Comparison of ENCODE assay signal across 8 cellular contexts in genomic region chr20:52972190-52972937, GRCh38. TPM values are rescaled to one million over a fixed set of nuclear protein-coding genes. Genes with fewer than 3 reads are reported as not detected.
A peak's percentile ranks its signal among the peaks of the same experiment; 100 is the strongest.
DNase-seq lines count a peak whose midpoint lies in the region; ATAC-seq, FAIRE-seq and TF ChIP-seq lines count a peak whose summit lies in the region.

TSS of gene TSHZ2 (plus strand) at chr20:52972358. CDS start at chr20:52973294, 936 bp downstream.

- H3K4me1 Mint-ChIP-seq in H9, result peaks cover 6 to 10% of the 10 kb centered on the region in 2 experiments

- no peak within 1 kb of the TSS for H2BK20ac ChIP-seq in H9 (ENCODE audit: low read depth, low read length, poor library complexity, severe bottlenecking)

- no peak within 1 kb of the TSS for H2BK15ac ChIP-seq in H9 (ENCODE audit: low read depth, low read length)

- H4K20me1 ChIP-seq in H9 (ENCODE audit: control insufficient read depth, insufficient read depth, insufficient read length) (no peaks in the 10 kb centered on the region), Karpas-422 (ENCODE audit: insufficient read depth, low read depth, low read length) (no peaks in the 10 kb centered on the region)

- peak; percentile 55 for ATAC-seq in RWPE2 (ENCODE audit: low read depth)
- peak; percentile 64 to 77 for ATAC-seq in left cardiac atrium

- no peak within 1 kb of the TSS for H4K5ac ChIP-seq in H9 (ENCODE audit: insufficient read length, low read depth, low read length)

- H3K4ac ChIP-seq in H9 (ENCODE audit: low read depth, low read length), result no peak within 1 kb of the TSS

- H3K36me3 ChIP-seq in RWPE2 (ENCODE audit: low read depth) (no peaks in the 10 kb centered on the region), rectal smooth muscle tissue (ENCODE audit: control insufficient read depth, insufficient read depth, low read length) (no peaks in the 10 kb centered on the region), Karpas-422 (ENCODE audit: insufficient read depth, low read length) (no peaks in the 10 kb centered on the region; the same call in 1 of the 2 replicates)

- H2AFZ ChIP-seq in H9 (ENCODE audit: low read length) (no peak within 1 kb of the TSS), Karpas-422 (ENCODE audit: low read length) (no peak within 1 kb of the TSS)

- H3K36me3 Mint-ChIP-seq in H9 (ENCODE audit: insufficient read depth in 1 of 3, low read depth in 3 of 3), result no peaks in the 10 kb centered on the region; a peak in 1 of 7 replicates

- H3K9me3 Mint-ChIP-seq in H9, result no peaks in the 10 kb centered on the region

- intact Hi-C loops in left cardiac atrium (cut with DNase I), result no loop called here

- no peak within 1 kb of the TSS for H3K18ac ChIP-seq in H9 (ENCODE audit: insufficient read length, low read depth, low read length)

- no peak within 1 kb of the TSS for H2BK12ac ChIP-seq in H9 (ENCODE audit: insufficient read length, low read depth, low read length)

- no peak within 1 kb of the TSS for H4K91ac ChIP-seq in H9 (ENCODE audit: insufficient read length, low read depth, low read length)

- H3K4me1 ChIP-seq in H9 (ENCODE audit: insufficient read depth, low read length) (no peaks in the 10 kb centered on the region), RWPE2 (ENCODE audit: insufficient read depth, poor library complexity, severe bottlenecking) (peaks cover 25% of the 10 kb centered on the region), rectal smooth muscle tissue (ENCODE audit: control insufficient read depth, insufficient read depth, low read length) (no peaks in the 10 kb centered on the region), Karpas-422 (ENCODE audit: low read length) (no peaks in the 10 kb centered on the region)

- H3K27ac ChIP-seq in H9 (ENCODE audit: insufficient read length, low read depth, low read length), result no peak within 1 kb of the TSS
- H3K27ac ChIP-seq in RWPE2 (ENCODE audit: poor library complexity, severe bottlenecking), result no peak within 1 kb of the TSS
- peak within 1 kb of the TSS; percentile 22 for H3K27ac ChIP-seq in rectal smooth muscle tissue (ENCODE audit: low read depth, low read length)
- H3K27ac ChIP-seq in Karpas-422 (ENCODE audit: low read length), result no peak within 1 kb of the TSS

- no peaks in the 10 kb centered on the region for H3K79me1 ChIP-seq in H9 (ENCODE audit: insufficient read depth, low read depth, low read length, poor library complexity, severe bottlenecking)

- H4K8ac ChIP-seq in H9 (replicated peaks; ENCODE audit: insufficient read length, low read depth, low read length), result no peak within 1 kb of the TSS

- no peak within 1 kb of the TSS for H2AK5ac ChIP-seq in H9 (ENCODE audit: insufficient read length, low read length)

- no CpG with 5 or more reads among the region's 41 CpGs for WGBS in H9 (ENCODE audit: extremely low coverage, insufficient read length, low lambda C conversion rate)

- no peak within 1 kb of the TSS for H3K56ac ChIP-seq in H9 (ENCODE audit: insufficient read length, low read depth, low read length)

- H3K4me2 ChIP-seq in H9 (ENCODE audit: insufficient read depth, insufficient read length, low read length) (peak within 1 kb of the TSS; percentile 88), Karpas-422 (ENCODE audit: low read depth, low read length, poor library complexity, severe bottlenecking) (no peak within 1 kb of the TSS)

- H2BK120ac ChIP-seq in H9 (ENCODE audit: low read depth, low read length, poor library complexity, severe bottlenecking), result no peak within 1 kb of the TSS

- no peak for TF ChIP-seq CTCF in H9 (conservative IDR thresholded peaks at IDR 0.05)
- no peak for TF ChIP-seq CTCF in RWPE2 (IDR thresholded peaks at IDR 0.05; ENCODE audit: poor library complexity, severe bottlenecking)
- TF ChIP-seq CTCF in D721Med (IDR thresholded peaks at IDR 0.05; ENCODE audit: insufficient read depth, missing control alignments), result no peak

- no peak within 1 kb of the TSS for H3K27ac Mint-ChIP-seq in H9

- H3K9me2 ChIP-seq in Karpas-422 (replicated peaks; ENCODE audit: insufficient read depth, low read length), result no peaks in the 10 kb centered on the region

- peaks cover 15% of the 10 kb centered on the region for H3K23me2 ChIP-seq in H9 (ENCODE audit: insufficient read length, low read depth, low read length, poor library complexity, severe bottlenecking)

- H3K27me3 ChIP-seq in H9 (ENCODE audit: insufficient read depth, low read length), result peaks cover 3% of the 10 kb centered on the region; the same call in 1 of the 2 replicates
- no peaks in the 10 kb centered on the region for H3K27me3 ChIP-seq in RWPE2 (ENCODE audit: insufficient read depth, poor library complexity, severe bottlenecking)
- H3K27me3 ChIP-seq in rectal smooth muscle tissue (ENCODE audit: control insufficient read depth, insufficient read depth, low read length), result peaks cover 4% of the 10 kb centered on the region
- H3K27me3 ChIP-seq in Karpas-422 (ENCODE audit: low read length), result no peaks in the 10 kb centered on the region

- H3K79me2 ChIP-seq in H9 (ENCODE audit: insufficient read depth, low read length), result no peaks in the 10 kb centered on the region
- H3K79me2 ChIP-seq in Karpas-422 (ENCODE audit: low read length), result no peaks in the 10 kb centered on the region

- H3K4me3 Mint-ChIP-seq in H9, result peak within 1 kb of the TSS; percentile 86 to 98

- H3K4me3 ChIP-seq in RWPE2 (ENCODE audit: severe bottlenecking) (peak within 1 kb of the TSS; percentile 42), rectal smooth muscle tissue (ENCODE audit: low read length) (peak within 1 kb of the TSS; percentile 65), Karpas-422 (ENCODE audit: low read length) (no peak within 1 kb of the TSS)

- no peak within 1 kb of the TSS for H2BK5ac ChIP-seq in H9 (ENCODE audit: insufficient read length, low read length)

- no peak within 1 kb of the TSS for H3K9ac ChIP-seq in H9 (ENCODE audit: extremely low read depth, insufficient read length, low read length)
- H3K9ac ChIP-seq in rectal smooth muscle tissue (ENCODE audit: low read length), result no peak within 1 kb of the TSS
- H3K9ac ChIP-seq in Karpas-422 (ENCODE audit: low read length), result no peak within 1 kb of the TSS

- H3K23ac ChIP-seq in H9 (ENCODE audit: insufficient read length, low read depth, low read length), result no peak within 1 kb of the TSS

- no peak within 1 kb of the TSS for H3T11ph ChIP-seq in H9 (ENCODE audit: low read length)

- DNase-seq in H9 (peak; percentile 52), RWPE2 (ENCODE audit: low spot score) (no peak), left cardiac atrium (peak; percentile 45), Karpas-422 (no peak), D721Med (ENCODE audit: insufficient read length, low spot score) (no peak), NCI-H2171 (lab: John Stamatoyannopoulos, UW) (no peak)
- DNase-seq in activated naive CD4-positive, alpha-beta T cell treated with anti-CD3 and anti-CD28 coated beads, Interleukin-2, amount 50 U/mL, for 16 hours, result peak; percentile 76

- H3K14ac ChIP-seq in H9 (ENCODE audit: insufficient read depth, low read length), result no peak within 1 kb of the TSS; the same call in 1 of the 2 replicates

- FAIRE-seq in D721Med (lab: Jason Lieb, UNC), result no peak

- H3K27me3 Mint-ChIP-seq in H9 (ENCODE audit: low read depth), result peaks cover 68% of the 10 kb centered on the region

- H3K9me3 ChIP-seq in H9 (ENCODE audit: control insufficient read depth, low read depth, low read length), result no peaks in the 10 kb centered on the region
- no peaks in the 10 kb centered on the region for H3K9me3 ChIP-seq in RWPE2 (ENCODE audit: severe bottlenecking)
- H3K9me3 ChIP-seq in Karpas-422 (ENCODE audit: low read length), result peaks cover 10% of the 10 kb centered on the region

RNA-seq across cellular contexts. Expression of gene TSHZ2, which starts in this region (rescaled TPM):
- total RNA-seq in H9 (2021), result 0.07 TPM in 1 of 2 replicates, not detected in the other
- total RNA-seq in left cardiac atrium, result 10 to 100 TPM; 12.0 to 12.6 TPM
- 0.11 TPM in 1 of 2 replicates, not detected in the other for total RNA-seq in Karpas-422 (2014; rRNA removed; shearing (Covaris generic); ENCODE audit: low replicate concordance)

Comparison
In these comparisons a context has a peak if more than half of its experiments do, and no peak if none do; other contexts are left out.
1. RNA of gene TSHZ2 (total RNA-seq): 12.0 to 12.6 TPM in left cardiac atrium; 0.07 TPM in H9 and 0.11 TPM in Karpas-422; every median in the first group is over 10 times any median in the second.
2. Peak in DNase-seq and H3K4me2 ChIP-seq in H9; RNA of the gene not detected or under 1 TPM.
3. DNase-seq: peak in activated naive CD4-positive, alpha-beta T cell treated with anti-CD3 and anti-CD28 coated beads, Interleukin-2, amount 50 U/mL, for 16 hours (single experiment) and left cardiac atrium (single experiment); none in RWPE2 (single experiment), Karpas-422 (single experiment), D721Med (single experiment) and NCI-H2171 (single experiment).